In genomic region chr9:84169240-84169639, GRCh38 we compare ENCODE assay signal across 21 cellular contexts.
DNase-seq lines count a peak whose midpoint lies in the region; ATAC-seq and TF ChIP-seq lines count a peak whose summit lies in the region.
"Had no signal": no experiment of that assay in that cellular context is flagged by ENCODE, and none has a peak within 500 bp of the region (broad histone marks: within the 10 kb centered on the region; RNA-seq: fewer than 3 reads in every experiment).

No MANE protein-coding gene starts in this region.

- ATAC-seq in foreskin keratinocyte, result peak; percentile 71
- ATAC-seq in left lobe of liver, result no peak
- ATAC-seq: WTC11 had no signal

- H3K4me3 ChIP-seq in astrocyte of the spinal cord (ENCODE audit: low read depth, low read length), result no peak overlapping the region
- H3K4me3 ChIP-seq: vagina had no signal

- in situ Hi-C loops in ACHN (cut with HindIII; ENCODE audit: low pct_ligation_motif_present, low pct_unique_long_range_greater_than_20kb, low sequenced_read_pairs), result no loop called here
- in situ Hi-C loops in astrocyte of the spinal cord (cut with HindIII; ENCODE audit: low sequenced_read_pairs), result no loop called here

- no peak for TF ChIP-seq CTCF in astrocyte of the spinal cord (IDR thresholded peaks at IDR 0.05; ENCODE audit: low read depth, low read length)
- TF ChIP-seq CTCF in foreskin keratinocyte (conservative IDR thresholded peaks at IDR 0.05), result no peak

- H3K27ac ChIP-seq in foreskin keratinocyte, result no peak overlapping the region
- H3K27ac ChIP-seq: KMS-11, vagina had no signal

- DNase-seq in ACHN (peak; percentile 43), LHCN-M2 (ENCODE audit: low read depth) (peak; percentile 54), astrocyte of the spinal cord (ENCODE audit: low read depth, low spot score) (peak; percentile 47), foreskin keratinocyte (peak; percentile 12 to 45), left lobe of liver (ENCODE audit: low spot score) (no peak), D341Med (ENCODE audit: low spot score) (no peak), medulla oblongata (ENCODE audit: extremely low spot score) (no peak), DMS79 treated with DMSO at 0.1 percent for 48 hours (lab: John Stamatoyannopoulos, UW) (no peak)
- DNase-seq: activated CD4-positive, alpha-beta T cell treated with anti-CD3 and anti-CD28 coated beads, Interleukin-2, amount 50 U/mL, for 48 hours; activated naive CD4-positive, alpha-beta T cell treated with anti-CD3 and anti-CD28 coated beads, Interleukin-2, amount 10 ng/mL, durations not matched to agents 7 days and 5 days; activated T-cell treated with anti-CD3 and anti-CD28 coated beads, Interleukin-2, amount 50 U/mL, for 1 hour; CD4-positive, alpha-beta T cell; DMS153; NCI-H1092 treated with DMSO at 0.1 percent for 48 hours; NCI-H2107; NCI-H69; SIG-M5; substantia nigra had no signal

- H3K4me1 ChIP-seq in foreskin keratinocyte, result no peaks in the 10 kb centered on the region
- H3K4me1 ChIP-seq: vagina had no signal

- no peaks in the 10 kb centered on the region for H3K27me3 ChIP-seq in foreskin keratinocyte
- H3K27me3 ChIP-seq: vagina had no signal

Comparison
In these comparisons a context has a peak if more than half of its experiments do, and no peak if none do; other contexts are left out.
1. DNase-seq: peak in ACHN (single experiment), LHCN-M2 (single experiment), astrocyte of the spinal cord (single experiment) and foreskin keratinocyte (2 of 2); none in left lobe of liver (single experiment), D341Med (single experiment), medulla oblongata (single experiment) and DMS79 treated with DMSO at 0.1 percent for 48 hours (single experiment).